Comparison of ENCODE assay signal across 30 cellular contexts in genomic region chr15:42071717-42072116, GRCh38. TPM values are rescaled to one million over a fixed set of nuclear protein-coding genes. Genes with fewer than 3 reads are reported as not detected.
"Had no signal": no experiment of that assay in that cellular context is flagged by ENCODE, and none has a peak within 500 bp of the region (broad histone marks: within the 10 kb centered on the region; RNA-seq: fewer than 3 reads in every experiment).

No MANE protein-coding gene starts in this region.

- H3K9me3 ChIP-seq: esophagus squamous epithelium, left ventricle myocardium inferior, lower lobe of right lung, ovary, psoas muscle, sigmoid colon, upper lobe of left lung, uterus had no signal

- H3K4me3 ChIP-seq: esophagus squamous epithelium, heart right ventricle, left ventricle myocardium inferior, lower lobe of right lung, ovary, psoas muscle, sigmoid colon, tibial artery, upper lobe of left lung, uterus had no signal

- DNase-seq: cortex of kidney; effector memory CD8-positive, alpha-beta T cell; erythroblast; esophagus squamous epithelium; foreskin melanocyte; glutamatergic neuron; heart right ventricle; hippocampal formation; left cardiac atrium; left ventricle myocardium inferior; lower lobe of right lung; nephron progenitor cell; occipital lobe; ovary; posterior cingulate gyrus; psoas muscle; stimulated activated CD4-positive, alpha-beta T cell treated with anti-CD3 and anti-CD28 coated beads, Interleukin-2, amount 100 ng/mL, for 24 hours; uterus had no signal

- H3K4me1 ChIP-seq: lower lobe of right lung, psoas muscle, sigmoid colon, tibial artery, uterus had no signal

- H3K27ac ChIP-seq: esophagus squamous epithelium, heart right ventricle, left ventricle myocardium inferior, lower lobe of right lung, ovary, psoas muscle, sigmoid colon, tibial artery, upper lobe of left lung, uterus had no signal

- H3K27me3 ChIP-seq: ovary, sigmoid colon, upper lobe of left lung, uterus had no signal

- H3K36me3 ChIP-seq: esophagus squamous epithelium, heart right ventricle, left ventricle myocardium inferior, lower lobe of right lung, ovary, sigmoid colon, tibial artery, upper lobe of left lung, uterus had no signal

RNA-seq across cellular contexts. Expression of gene PLA2G4D, which starts 22.6 kb away (rescaled TPM):
- total RNA-seq: dermis microvascular lymphatic vessel endothelial cell; heart right ventricle; kidney epithelial cell; left cardiac atrium; left ventricle myocardium inferior; lower lobe of right lung; mesenteric fat pad; myocyte; naive thymus-derived CD8-positive, alpha-beta T cell; occipital lobe; psoas muscle; renal cortical epithelial cell; right cardiac atrium; skeletal muscle tissue; temporal lobe; upper lobe of left lung had no signal
- polyA plus RNA-seq: heart right ventricle; naive thymus-derived CD8-positive, alpha-beta T cell; ovary; psoas muscle; right cardiac atrium had no signal

RNA-seq across cellular contexts. Expression of gene PLA2G4E, which starts 50.9 kb away (rescaled TPM):
- total RNA-seq: dermis microvascular lymphatic vessel endothelial cell; kidney epithelial cell; left ventricle myocardium inferior; mesenteric fat pad; myocyte; naive thymus-derived CD8-positive, alpha-beta T cell; occipital lobe; renal cortical epithelial cell; sigmoid colon; temporal lobe; uterus had no signal
- polyA plus RNA-seq: naive thymus-derived CD8-positive, alpha-beta T cell had no signal
